Comparison of ENCODE assay signal across 22 cellular contexts in the genomic region with DNA sequence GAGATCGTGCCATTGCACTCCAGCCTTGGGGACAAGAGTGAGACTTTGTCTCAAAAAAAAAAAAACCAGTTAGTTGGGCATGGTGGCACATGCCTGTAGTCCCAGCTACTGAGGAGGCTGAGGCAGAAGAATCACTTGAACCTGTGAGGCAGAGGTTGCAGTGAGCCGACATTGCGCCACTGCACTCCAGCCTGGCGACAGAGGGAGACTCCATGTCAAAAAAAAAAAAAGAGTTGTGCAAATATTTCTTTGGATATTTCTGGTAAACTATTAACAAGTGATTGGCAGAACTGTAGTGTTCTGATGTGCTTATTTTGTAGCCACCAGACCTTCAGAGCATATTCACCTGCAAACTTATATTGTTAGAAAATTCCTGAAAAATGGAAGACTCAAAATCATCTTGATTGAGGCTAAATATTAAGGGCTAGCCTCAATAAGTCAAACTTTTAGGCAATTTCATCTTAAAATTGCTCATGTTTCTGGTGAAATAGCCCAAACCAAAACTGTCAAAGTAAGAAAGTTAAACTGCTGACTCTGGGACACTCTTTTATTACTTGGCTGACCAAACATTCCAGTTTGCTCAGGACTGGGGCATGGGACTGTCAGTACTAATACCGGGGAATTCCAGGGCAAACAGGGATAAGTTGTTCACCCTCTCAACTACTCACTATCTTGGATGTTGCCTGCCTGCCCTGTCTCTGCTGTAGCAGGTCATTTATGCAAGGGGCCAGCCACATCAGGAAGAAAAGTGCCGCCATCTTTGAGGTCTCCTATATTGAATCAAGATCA. TPM values are rescaled to one million over a fixed set of nuclear protein-coding genes. Genes with fewer than 3 reads are reported as not detected.
DNase-seq lines count a peak whose midpoint lies in the region; ATAC-seq, FAIRE-seq and TF ChIP-seq lines count a peak whose summit lies in the region.
"Had no signal": no experiment of that assay in that cellular context is flagged by ENCODE, and none has a peak within 500 bp of the region (broad histone marks: within the 10 kb centered on the region; RNA-seq: fewer than 3 reads in every experiment).

No MANE protein-coding gene starts in this region.

- no peaks in the 10 kb centered on the region for H3K9me3 Mint-ChIP-seq in activated T-helper 2 cell treated with anti-CD3 and anti-CD28 coated beads, Interferon-gamma antibody, Interleukin-2, Interleukin-4, amounts not matched to agents 10 μg/mL and 5 μg/mL and 100 μg/mL, durations not matched to agents 14 hours and 24 hours and 36 hours
- H3K9me3 Mint-ChIP-seq: activated B cell treated with CpG ODN at 0.5 μM for 24 hours; CD4-positive, CD25-positive, alpha-beta regulatory T cell; naive thymus-derived CD4-positive, alpha-beta T cell had no signal

- TF ChIP-seq RAD21 in A549 (conservative IDR thresholded peaks at IDR 0.05 in 1 of 2, IDR thresholded peaks at IDR 0.05 in 1 of 2) = no peak

- peaks cover 89% of the 10 kb centered on the region for H3K4me1 ChIP-seq in A549
- H3K4me1 ChIP-seq in hepatocyte (ENCODE audit: insufficient read depth) = peaks cover 47% of the 10 kb centered on the region
- H3K4me1 ChIP-seq in pancreas = peaks cover 84 to 98% (median 94%) of the 10 kb centered on the region in 3 donors
- H3K4me1 ChIP-seq: SJSA1 had no signal

- peaks cover 40% of the 10 kb centered on the region for H3K36me3 Mint-ChIP-seq in activated T-helper 2 cell treated with anti-CD3 and anti-CD28 coated beads, Interferon-gamma antibody, Interleukin-2, Interleukin-4, amounts not matched to agents 10 μg/mL and 5 μg/mL and 100 μg/mL, durations not matched to agents 14 hours and 24 hours and 36 hours (ENCODE audit: low read depth)

- H3K27ac ChIP-seq in A549 (peak overlapping the region; percentile 87 to 95), hepatocyte (peak overlapping the region; percentile 92), pancreas (peak overlapping the region; percentile 51 to 95 (median 78))
- H3K27ac ChIP-seq: cardiac muscle cell, SJSA1 had no signal

- TF ChIP-seq EP300 in A549 (IDR thresholded peaks at IDR 0.05) = no peak

- no peak overlapping the region for H3K27ac Mint-ChIP-seq in activated T-helper 2 cell treated with anti-CD3 and anti-CD28 coated beads, Interferon-gamma antibody, Interleukin-2, Interleukin-4, amounts not matched to agents 10 μg/mL and 5 μg/mL and 100 μg/mL, durations not matched to agents 14 hours and 24 hours and 36 hours
- H3K27ac Mint-ChIP-seq: activated B cell treated with CpG ODN at 0.5 μM for 24 hours; CD4-positive, CD25-positive, alpha-beta regulatory T cell had no signal

- no peaks in the 10 kb centered on the region for H3K36me3 ChIP-seq in hepatocyte (replicated peaks; ENCODE audit: insufficient read depth, low read depth)
- peaks cover 0 to under 1% (median 0%) of the 10 kb centered on the region in 3 donors for H3K36me3 ChIP-seq in pancreas
- H3K36me3 ChIP-seq: cardiac muscle cell had no signal

- CTCF ChIA-PET in A549 (lab: Yijun Ruan, JAX) = interaction anchor here (0.6 to 19.0 kb wide), 9 partner anchors 10 to 851 kb away, joined by 3 to 380 read pairs (median 21); partner anchors contain the start of gene ABHD2

- H3K9me2 ChIP-seq in hepatocyte (replicated peaks; ENCODE audit: insufficient read depth) = no peaks in the 10 kb centered on the region

- peak; percentile 31 to 70; a peak in 4 of 6 replicates for ATAC-seq in A549
- peak; percentile 44 to 69 (median 64) for ATAC-seq in pancreas
- no peak for ATAC-seq in HG03108 (IDR thresholded peaks at IDR 0.05; ENCODE audit: unreplicated experiment)
- ATAC-seq: naive thymus-derived CD4-positive, alpha-beta T cell had no signal

- H3K27me3 ChIP-seq in hepatocyte (no peaks in the 10 kb centered on the region), pancreas (no peaks in the 10 kb centered on the region)
- H3K27me3 ChIP-seq: cardiac muscle cell, esophagus squamous epithelium, SJSA1 had no signal

- H3K9me3 ChIP-seq in A549 = no peaks in the 10 kb centered on the region
- H3K9me3 ChIP-seq in hepatocyte (ENCODE audit: low read depth) = no peaks in the 10 kb centered on the region
- no peaks in the 10 kb centered on the region for H3K9me3 ChIP-seq in pancreas
- H3K9me3 ChIP-seq: esophagus squamous epithelium, SJSA1 had no signal

- TF ChIP-seq POLR2A in A549 (IDR thresholded peaks at IDR 0.05; ENCODE audit: low read length) = no peak

- H3K4me3 ChIP-seq in A549 (no peak overlapping the region), LNCaP clone FGC (ENCODE audit: low read depth, low read length) (no peak overlapping the region), hepatocyte (no peak overlapping the region), pancreas (no peak overlapping the region)
- H3K4me3 ChIP-seq: cardiac muscle cell, esophagus squamous epithelium, SJSA1 had no signal

- TF ChIP-seq CTCF in A549 (IDR thresholded peaks at IDR 0.05) (no peak), LNCaP clone FGC (IDR thresholded peaks at IDR 0.05; ENCODE audit: control insufficient read depth, extremely low read depth, insufficient read depth) (no peak), hepatocyte (IDR thresholded peaks at IDR 0.05; ENCODE audit: poor library complexity) (no peak), pancreas (IDR thresholded peaks at IDR 0.05) (no peak)

- POLR2A ChIA-PET in A549 (lab: Yijun Ruan, JAX) = no interaction called here

- 42% methylated on average over 6 of the region's 6 CpGs for WGBS in A549 (ENCODE audit: missing lambda C conversion rate)
- WGBS in hepatocyte (ENCODE audit: low lambda C conversion rate, missing lambda C conversion rate) = 55% methylated on average over 6 of the region's 6 CpGs
- WGBS in pancreas, 2 donors = 17 to 24% methylated on average over 6 of the region's 6 CpGs

- H3K4me2 ChIP-seq in A549 (peak overlapping the region; percentile 63), hepatocyte (peak overlapping the region; percentile 63)

- H3K4me1 Mint-ChIP-seq in activated T-helper 2 cell treated with anti-CD3 and anti-CD28 coated beads, Interferon-gamma antibody, Interleukin-2, Interleukin-4, amounts not matched to agents 10 μg/mL and 5 μg/mL and 100 μg/mL, durations not matched to agents 14 hours and 24 hours and 36 hours (ENCODE audit: low read depth) = peaks cover 4% of the 10 kb centered on the region
- H3K4me1 Mint-ChIP-seq: activated B cell treated with CpG ODN at 0.5 μM for 24 hours had no signal

- no peaks in the 10 kb centered on the region for H4K20me1 ChIP-seq in hepatocyte (ENCODE audit: insufficient read depth, poor library complexity, severe bottlenecking)

- no peak overlapping the region for H3K4me3 Mint-ChIP-seq in activated T-helper 2 cell treated with anti-CD3 and anti-CD28 coated beads, Interferon-gamma antibody, Interleukin-2, Interleukin-4, amounts not matched to agents 10 μg/mL and 5 μg/mL and 100 μg/mL, durations not matched to agents 14 hours and 24 hours and 36 hours (ENCODE audit: low read depth)
- H3K4me3 Mint-ChIP-seq: activated B cell treated with CpG ODN at 0.5 μM for 24 hours; CD4-positive, CD25-positive, alpha-beta regulatory T cell; naive thymus-derived CD4-positive, alpha-beta T cell had no signal

- no peaks in the 10 kb centered on the region for H3K27me3 Mint-ChIP-seq in activated T-helper 2 cell treated with anti-CD3 and anti-CD28 coated beads, Interferon-gamma antibody, Interleukin-2, Interleukin-4, amounts not matched to agents 10 μg/mL and 5 μg/mL and 100 μg/mL, durations not matched to agents 14 hours and 24 hours and 36 hours (ENCODE audit: low read depth)
- H3K27me3 Mint-ChIP-seq: activated B cell treated with CpG ODN at 0.5 μM for 24 hours; CD4-positive, CD25-positive, alpha-beta regulatory T cell; naive thymus-derived CD4-positive, alpha-beta T cell had no signal

- FAIRE-seq in A549 (lab: Jason Lieb, UNC) = peak; percentile 39
- no peak for FAIRE-seq in pancreas (lab: Jason Lieb, UNC)
- FAIRE-seq: small intestine, urothelium cell line had no signal

- H2AFZ ChIP-seq in hepatocyte = peak overlapping the region; percentile 24

- intact Hi-C loops in pancreas (cut with DNase I) = loop anchor here in 1 of 3 donors (10.0 kb wide), 1 partner anchor 60 kb away; no protein-coding TSS in a partner anchor
- intact Hi-C loops in activated T-helper 2 cell treated with anti-CD3 and anti-CD28 coated beads, Interferon-gamma antibody, Interleukin-2, Interleukin-4, amounts not matched to agents 10 μg/mL and 5 μg/mL and 100 μg/mL, durations not matched to agents 14 hours and 24 hours and 36 hours (cut with micrococcal nuclease) = loop anchor here (5.0 kb wide), 1 partner anchor 52 kb away; no protein-coding TSS in a partner anchor

- peak in 1 of 2 experiments; percentile 67 for DNase-seq in A549 (ENCODE audit: low read depth in 1 of 2, low spot score in 1 of 2)
- peak; percentile 92 for DNase-seq in LNCaP clone FGC (ENCODE audit: low read depth)
- DNase-seq in hepatocyte (ENCODE audit: low spot score) = peak; percentile 72
- DNase-seq in pancreas = peak in 4 of 6 donors; percentile 55 to 65 (median 63)
- no peak for DNase-seq in NCI-H69 (lab: John Stamatoyannopoulos, UW)
- DNase-seq in activated T-helper 2 cell treated with anti-CD3 and anti-CD28 coated beads, Interferon-gamma antibody, Interleukin-2, Interleukin-4, amounts not matched to agents 10 μg/mL and 5 μg/mL and 100 μg/mL, durations not matched to agents 14 hours and 24 hours and 36 hours (ENCODE audit: low spot score) = no peak
- no peak for DNase-seq in dermis blood vessel endothelial cell
- DNase-seq: activated B cell treated with CpG ODN at 0.5 μM for 24 hours; activated T-cell treated with anti-CD3 and anti-CD28 coated beads, Interleukin-2, amount 50 U/mL, for 48 hours; CD4-positive, CD25-positive, alpha-beta regulatory T cell; DMS153; esophagus squamous epithelium; naive thymus-derived CD4-positive, alpha-beta T cell; NCI-H1436; NCI-H2171; NCI-H748 treated with DMSO at 0.1 percent for 48 hours; small intestine; stimulated activated CD4-positive, alpha-beta T cell treated with anti-CD3 and anti-CD28 coated beads, Interleukin-4, amount 100 ng/mL, for 1 hour had no signal

- H3K79me2 ChIP-seq in hepatocyte = peaks cover 2% of the 10 kb centered on the region

TF ChIP-seq in A549, 52 proteins besides CTCF, POLR2A, EP300 and RAD21 (continues in another document):
- TF ChIP-seq CEBPB (IDR thresholded peaks at IDR 0.05) (peak; percentile 81 to 88), CHD2 (IDR thresholded peaks at IDR 0.05; ENCODE audit: low read length, partially characterized antibody) (no peak)

RNA-seq across cellular contexts. Expression of gene ABHD2, which starts 37.0 kb away (rescaled TPM):
- polyA plus RNA-seq in A549 (2011; rRNA removed) = 63.3 and 76.4 TPM in 2 replicates
- polyA plus RNA-seq in A549 (2012; cell fraction: cytosol; rRNA removed) = 31.8 and 36.7 TPM in 2 replicates
- 30.7 and 39.5 TPM in 2 replicates for polyA plus RNA-seq in A549 (2012; cell fraction: nucleus; rRNA removed)
- 33.1 to 41.0 TPM (median 36.2 TPM) in 3 replicates for polyA plus RNA-seq in A549 (2017; fragmentation: RNase III; extraction: RNeasy Plus Mini Kit Qiagen cat#74134 plus additional on column Dnase treatment)
- 194 and 230 TPM in 2 replicates for polyA minus RNA-seq in A549 (2011; rRNA and poly(A)+ RNA removed)
- total RNA-seq in hepatocyte = 51.1 and 59.7 TPM in 2 replicates
- 11.7 and 12.1 TPM in 2 replicates for polyA plus RNA-seq in hepatocyte
- total RNA-seq in pancreas = 100 to 1,000 TPM; 104 to 151 (median 132) TPM
- 10 to 100 TPM in 1 of 2 donors, 1 to 10 TPM in 1; 7.9 to 16.2 TPM for polyA plus RNA-seq in pancreas
- 57.2 and 59.3 TPM in 2 replicates for total RNA-seq in activated T-helper 2 cell treated with anti-CD3 and anti-CD28 coated beads, Interferon-gamma antibody, Interleukin-2, Interleukin-4, amounts not matched to agents 10 μg/mL and 5 μg/mL and 100 μg/mL, durations not matched to agents 14 hours and 24 hours and 36 hours
- total RNA-seq in dermis blood vessel endothelial cell = 51.7 and 75.6 TPM in 2 replicates

Comparison
In these comparisons a context has a peak if more than half of its experiments do, and no peak if none do; other contexts are left out.
1. DNase-seq: peak in LNCaP clone FGC (single experiment), hepatocyte (single experiment) and pancreas (4 of 6); none in NCI-H69 (single experiment), activated T-helper 2 cell treated with anti-CD3 and anti-CD28 coated beads, Interferon-gamma antibody, Interleukin-2, Interleukin-4, amounts not matched to agents 10 μg/mL and 5 μg/mL and 100 μg/mL, durations not matched to agents 14 hours and 24 hours and 36 hours (single experiment) and dermis blood vessel endothelial cell (single experiment).
2. Peak in every context shown above with its lines, with median percentiles within 50 percentile points of each other: H3K27ac ChIP-seq.